Comparison of ENCODE assay signal across 1 cellular context in genomic region chr7:101085000-101085948, GRCh38.
TF ChIP-seq lines count a peak whose summit lies in the region.

A gene with protein sequence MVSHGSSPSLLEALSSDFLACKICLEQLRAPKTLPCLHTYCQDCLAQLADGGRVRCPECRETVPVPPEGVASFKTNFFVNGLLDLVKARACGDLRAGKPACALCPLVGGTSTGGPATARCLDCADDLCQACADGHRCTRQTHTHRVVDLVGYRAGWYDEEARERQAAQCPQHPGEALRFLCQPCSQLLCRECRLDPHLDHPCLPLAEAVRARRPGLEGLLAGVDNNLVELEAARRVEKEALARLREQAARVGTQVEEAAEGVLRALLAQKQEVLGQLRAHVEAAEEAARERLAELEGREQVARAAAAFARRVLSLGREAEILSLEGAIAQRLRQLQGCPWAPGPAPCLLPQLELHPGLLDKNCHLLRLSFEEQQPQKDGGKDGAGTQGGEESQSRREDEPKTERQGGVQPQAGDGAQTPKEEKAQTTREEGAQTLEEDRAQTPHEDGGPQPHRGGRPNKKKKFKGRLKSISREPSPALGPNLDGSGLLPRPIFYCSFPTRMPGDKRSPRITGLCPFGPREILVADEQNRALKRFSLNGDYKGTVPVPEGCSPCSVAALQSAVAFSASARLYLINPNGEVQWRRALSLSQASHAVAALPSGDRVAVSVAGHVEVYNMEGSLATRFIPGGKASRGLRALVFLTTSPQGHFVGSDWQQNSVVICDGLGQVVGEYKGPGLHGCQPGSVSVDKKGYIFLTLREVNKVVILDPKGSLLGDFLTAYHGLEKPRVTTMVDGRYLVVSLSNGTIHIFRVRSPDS (plus strand): TSS chr7:101085481. CDS start chr7:101087313, 1,832 bp downstream.

TF ChIP-seq in HepG2, 621 proteins besides CTCF, POLR2A, EP300 and RAD21 (continued from another document and continues in another):
- TF ChIP-seq ARID4A (CRISPR knock-in tag; IDR thresholded peaks at IDR 0.05; ENCODE audit: borderline replicate concordance) (peak; percentile 85), CAMTA2 (CRISPR knock-in tag; IDR thresholded peaks at IDR 0.05; ENCODE audit: borderline replicate concordance) (0 out of 2 replicates have a peak, but pooled peaks have one; percentile 61), ZNF333 (CRISPR knock-in tag; IDR thresholded peaks at IDR 0.05; ENCODE audit: borderline replicate concordance) (no peak), ZNF18 (CRISPR knock-in tag; IDR thresholded peaks at IDR 0.05; ENCODE audit: insufficient replicate concordance) (no peak), SOX5 (CRISPR knock-in tag; IDR thresholded peaks at IDR 0.05; ENCODE audit: borderline replicate concordance) (peak; percentile 48; the same call in 1 of the 2 replicates), KAT8 (CRISPR knock-in tag; IDR thresholded peaks at IDR 0.05) (peak; percentile 72), ZNF331 (CRISPR knock-in tag; IDR thresholded peaks at IDR 0.05) (peak; percentile 64; the same call in 1 of the 2 replicates), ZNF253 (CRISPR knock-in tag; IDR thresholded peaks at IDR 0.05; ENCODE audit: borderline replicate concordance) (no peak), ZNF318 (CRISPR knock-in tag; IDR thresholded peaks at IDR 0.05) (no peak), ZNF597 (CRISPR knock-in tag; IDR thresholded peaks at IDR 0.05) (no peak), CSRNP2 (CRISPR knock-in tag; conservative IDR thresholded peaks at IDR 0.05; ENCODE audit: low read depth) (no peak), GMEB1 (CRISPR knock-in tag; IDR thresholded peaks at IDR 0.05; ENCODE audit: borderline replicate concordance) (no peak; the same call in 1 of the 2 replicates), FOXK1 (CRISPR knock-in tag; IDR thresholded peaks at IDR 0.05; ENCODE audit: borderline replicate concordance, low read depth) (peak; percentile 26; the same call in 1 of the 2 replicates), ZNF800 (CRISPR knock-in tag; IDR thresholded peaks at IDR 0.05) (no peak), ZNF598 (CRISPR knock-in tag; IDR thresholded peaks at IDR 0.05; ENCODE audit: borderline replicate concordance) (no peak), ARHGAP35 (CRISPR knock-in tag; IDR thresholded peaks at IDR 0.05; ENCODE audit: borderline replicate concordance) (no peak), ZBTB3 (CRISPR knock-in tag; IDR thresholded peaks at IDR 0.05; ENCODE audit: borderline replicate concordance, low read depth) (no peak), ETS1 (CRISPR knock-in tag; IDR thresholded peaks at IDR 0.05) (no peak; the same call in 1 of the 2 replicates), ZSCAN20 (CRISPR knock-in tag; IDR thresholded peaks at IDR 0.05; ENCODE audit: borderline replicate concordance) (no peak), CEBPB (IDR thresholded peaks at IDR 0.05; ENCODE audit: borderline replicate concordance, low read depth, low read length) (peak; percentile 80; the same call in 1 of the 2 replicates), CREM (IDR thresholded peaks at IDR 0.05) (no peak), CREM (CRISPR knock-in tag; IDR thresholded peaks at IDR 0.05) (no peak)
